ENCODE assay signal across 13 cellular contexts in genomic region chr4:84952004-84952403, GRCh38. TPM values are rescaled to one million over a fixed set of nuclear protein-coding genes. Genes with fewer than 3 reads are reported as not detected.
DNase-seq lines count a peak whose midpoint lies in the region; ATAC-seq and TF ChIP-seq lines count a peak whose summit lies in the region.
"Had no signal": no experiment of that assay in that cellular context is flagged by ENCODE, and none has a peak within 500 bp of the region (broad histone marks: within the 10 kb centered on the region; RNA-seq: fewer than 3 reads in every experiment).

No MANE protein-coding gene starts in this region.

- POLR2A ChIA-PET in PC-3 (lab: Charles Lee; ENCODE audit: unreplicated experiment), result no interaction called here
- POLR2A ChIA-PET in naive thymus-derived CD8-positive, alpha-beta T cell (lab: Charles Lee), result no interaction called here

- H3K27me3 Mint-ChIP-seq in naive thymus-derived CD8-positive, alpha-beta T cell, result peaks cover 0 to 4% (median 2%) of the 10 kb centered on the region in 5 donors

- ATAC-seq in PC-3 (peak; percentile 94), mucosa of descending colon (peak; percentile 55)
- no peak for ATAC-seq in naive thymus-derived CD8-positive, alpha-beta T cell

- H3K4me2 ChIP-seq in PC-3 (ENCODE audit: low read length), result peak overlapping the region; percentile 71

- intact Hi-C loops in PC-3 (cut with micrococcal nuclease), result no loop called here
- intact Hi-C loops in mucosa of descending colon (cut with DNase I, micrococcal nuclease), result no loop called here
- intact Hi-C loops in vagina (cut with DNase I), result no loop called here

- peak overlapping the region; percentile 37 for H3K27ac ChIP-seq in PC-3 (ENCODE audit: low read length)
- H3K27ac ChIP-seq in vagina, result no peak overlapping the region
- H3K27ac ChIP-seq: sigmoid colon had no signal

- H3K9me2 ChIP-seq in PC-3 (replicated peaks; ENCODE audit: low read length), result no peaks in the 10 kb centered on the region

- H2AFZ ChIP-seq in PC-3 (ENCODE audit: low read length), result no peak overlapping the region

- H3K36me3 ChIP-seq in PC-3 (ENCODE audit: low read depth, low read length) (no peaks in the 10 kb centered on the region), mucosa of descending colon (ENCODE audit: low read depth) (no peaks in the 10 kb centered on the region), vagina (no peaks in the 10 kb centered on the region)
- H3K36me3 ChIP-seq: sigmoid colon had no signal

- H4K20me1 ChIP-seq in PC-3 (ENCODE audit: low read length), result peaks cover 22% of the 10 kb centered on the region

- H3K9me3 Mint-ChIP-seq in naive thymus-derived CD8-positive, alpha-beta T cell, result no peaks in the 10 kb centered on the region
- H3K9me3 Mint-ChIP-seq: activated T-helper 2 cell treated with anti-CD3 and anti-CD28 coated beads, Interferon-gamma antibody, Interleukin-2, Interleukin-4, amounts not matched to agents 10 μg/mL and 5 μg/mL and 100 μg/mL, durations not matched to agents 14 hours and 24 hours and 36 hours had no signal

- no peaks in the 10 kb centered on the region for H3K36me3 Mint-ChIP-seq in naive thymus-derived CD8-positive, alpha-beta T cell
- H3K36me3 Mint-ChIP-seq: immature natural killer cell had no signal

- no peak for TF ChIP-seq POLR2A in vagina (IDR thresholded peaks at IDR 0.05)

- no peak overlapping the region for H3K4me3 Mint-ChIP-seq in naive thymus-derived CD8-positive, alpha-beta T cell
- H3K4me3 Mint-ChIP-seq: immature natural killer cell had no signal

- TF ChIP-seq CTCF in AG10803 (conservative IDR thresholded peaks at IDR 0.05; ENCODE audit: low read length) (no peak), PC-3 (conservative IDR thresholded peaks at IDR 0.05; ENCODE audit: low read depth, low read length) (no peak), epithelial cell of esophagus (IDR thresholded peaks at IDR 0.05; ENCODE audit: insufficient read depth, low read depth, low read length, missing control alignments) (no peak), mucosa of descending colon (IDR thresholded peaks at IDR 0.05) (no peak), vagina (IDR thresholded peaks at IDR 0.05) (no peak)

- H3K4me3 ChIP-seq in AG10803 (ENCODE audit: low read length) (no peak overlapping the region), PC-3 (ENCODE audit: low read length) (no peak overlapping the region), epithelial cell of esophagus (ENCODE audit: low read length) (no peak overlapping the region), mucosa of descending colon (no peak overlapping the region), vagina (no peak overlapping the region)
- H3K4me3 ChIP-seq: sigmoid colon had no signal

- H3K4me1 ChIP-seq in PC-3 (ENCODE audit: insufficient read depth, low read length) (peaks cover 19% of the 10 kb centered on the region), mucosa of descending colon (ENCODE audit: low read depth) (no peaks in the 10 kb centered on the region), vagina (peaks cover 68% of the 10 kb centered on the region)

- CTCF ChIA-PET in PC-3 (lab: Charles Lee), result no interaction called here

- H3K9ac ChIP-seq in PC-3 (ENCODE audit: low read length), result no peak overlapping the region

- no TSS peak for BruUV-seq in PC-3 (replicated peaks; lab: Mats Ljungman, UMichigan)

- no peak overlapping the region for H3K27ac Mint-ChIP-seq in naive thymus-derived CD8-positive, alpha-beta T cell
- H3K27ac Mint-ChIP-seq: activated T-helper 2 cell treated with anti-CD3 and anti-CD28 coated beads, Interferon-gamma antibody, Interleukin-2, Interleukin-4, amounts not matched to agents 10 μg/mL and 5 μg/mL and 100 μg/mL, durations not matched to agents 14 hours and 24 hours and 36 hours; immature natural killer cell had no signal

- no peaks in the 10 kb centered on the region for H3K9me3 ChIP-seq in PC-3 (ENCODE audit: low read length)
- no peaks in the 10 kb centered on the region for H3K9me3 ChIP-seq in mucosa of descending colon
- no peaks in the 10 kb centered on the region for H3K9me3 ChIP-seq in vagina
- H3K9me3 ChIP-seq: sigmoid colon had no signal

- peak; percentile 72 for DNase-seq in AG10803 (ENCODE audit: low read depth)
- DNase-seq in PC-3, result peak; percentile 88
- peak; percentile 99 for DNase-seq in epithelial cell of esophagus (ENCODE audit: low read depth)
- no peak for DNase-seq in mucosa of descending colon
- no peak for DNase-seq in vagina (ENCODE audit: extremely low spot score in 2 of 2)
- no peak for DNase-seq in SW480 (ENCODE audit: low spot score)
- DNase-seq in NCI-H2196 (lab: John Stamatoyannopoulos, UW; ENCODE audit: unreplicated experiment), result no peak
- no peak for DNase-seq in naive thymus-derived CD8-positive, alpha-beta T cell
- DNase-seq: activated CD4-positive, CD25-positive, alpha-beta regulatory T cell treated with anti-CD3 and anti-CD28 coated beads, Interleukin-2, amount 50 U/mL, for 72 hours; immature natural killer cell; NCI-H1436; sigmoid colon had no signal

- H3K27me3 ChIP-seq in PC-3 (ENCODE audit: low read length) (no peaks in the 10 kb centered on the region), vagina (no peaks in the 10 kb centered on the region)
- H3K27me3 ChIP-seq: sigmoid colon had no signal

- H3F3A ChIP-seq in PC-3 (ENCODE audit: low read length, unreplicated experiment), result peaks cover 10% of the 10 kb centered on the region

- H3K4me1 Mint-ChIP-seq in naive thymus-derived CD8-positive, alpha-beta T cell, result no peaks in the 10 kb centered on the region
- H3K4me1 Mint-ChIP-seq: immature natural killer cell had no signal

- H3K79me2 ChIP-seq in PC-3 (ENCODE audit: low read length), result peaks cover 90% of the 10 kb centered on the region

RNA-seq across cellular contexts. Expression of gene WDFY3, which starts 14.5 kb away (rescaled TPM):
- total RNA-seq in PC-3 (2014; rRNA removed) (23.1 and 38.2 TPM in 2 replicates), mucosa of descending colon (10 to 100 TPM; 49.5 to 76.9 (median 55.5) TPM), vagina (67.8 TPM)
- 1 to 10 TPM in 1 of 2 experiments, under 1 TPM in 1; 0.70 to 1.0 TPM for total RNA-seq in naive thymus-derived CD8-positive, alpha-beta T cell
- under 1 TPM in 1 of 3 donors, not detected in 2; 0.02 TPM for polyA plus RNA-seq in naive thymus-derived CD8-positive, alpha-beta T cell

Comparison
In these comparisons a context has a peak if more than half of its experiments do, and no peak if none do; other contexts are left out.
1. DNase-seq: peak in AG10803 (single experiment), PC-3 (single experiment) and epithelial cell of esophagus (single experiment); none in mucosa of descending colon (0 of 3), vagina (0 of 2), SW480 (single experiment), NCI-H2196 (single experiment) and naive thymus-derived CD8-positive, alpha-beta T cell (0 of 10).
2. ATAC-seq: peak in PC-3 (single experiment) and mucosa of descending colon (single experiment); none in naive thymus-derived CD8-positive, alpha-beta T cell (0 of 2).
3. RNA of gene WDFY3, which starts 14.5 kb away (total RNA-seq): 67.8 TPM in vagina (single experiment), 49.5 to 76.9 TPM in mucosa of descending colon and 23.1 to 38.2 TPM in PC-3; 0.70 to 1.0 TPM in naive thymus-derived CD8-positive, alpha-beta T cell; every median in the first group is over 10 times any median in the second.